In the genomic region with DNA sequence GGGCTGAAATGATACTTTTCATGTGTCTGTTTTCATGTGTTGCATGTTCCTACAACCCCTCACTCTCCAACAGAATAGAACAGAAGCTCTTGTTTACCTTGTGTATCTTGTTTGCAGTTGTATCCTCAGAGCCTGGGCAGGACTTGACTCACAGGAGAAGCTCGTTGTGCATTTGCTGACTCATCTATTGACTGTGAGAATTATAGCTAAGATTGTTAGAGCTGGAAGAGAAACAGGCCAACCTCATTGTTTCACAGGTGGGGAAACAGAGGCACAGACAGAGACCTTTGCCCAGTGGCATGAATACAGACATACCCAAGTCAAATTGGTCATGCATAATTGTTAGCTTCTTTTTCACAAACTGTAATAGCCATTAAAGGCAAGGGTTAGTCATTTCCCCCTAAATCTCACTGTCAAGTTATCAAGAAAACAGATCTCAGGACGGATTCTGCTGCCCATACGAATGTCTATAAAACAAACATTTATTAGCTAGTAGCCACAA, we compare ENCODE assay signal across 10 cellular contexts. TPM values are rescaled to one million over a fixed set of nuclear protein-coding genes. Genes with fewer than 3 reads are reported as not detected.
DNase-seq lines count a peak whose midpoint lies in the region; ATAC-seq and TF ChIP-seq lines count a peak whose summit lies in the region.
"Had no signal": no experiment of that assay in that cellular context is flagged by ENCODE, and none has a peak within 500 bp of the region (broad histone marks: within the 10 kb centered on the region; RNA-seq: fewer than 3 reads in every experiment).

No MANE protein-coding gene starts in this region.

- H3K27ac ChIP-seq in dorsolateral prefrontal cortex, result no peak overlapping the region
- H3K27ac ChIP-seq: upper lobe of right lung had no signal

- H4K20me1 ChIP-seq in Loucy (ENCODE audit: insufficient read depth, low read length, poor library complexity, severe bottlenecking), result no peaks in the 10 kb centered on the region

- H3K36me3 ChIP-seq in Loucy (ENCODE audit: insufficient read depth, low read length) (no peaks in the 10 kb centered on the region), mucosa of descending colon (ENCODE audit: low read depth) (no peaks in the 10 kb centered on the region)
- H3K36me3 ChIP-seq: upper lobe of right lung had no signal

- TF ChIP-seq CTCF in Loucy (conservative IDR thresholded peaks at IDR 0.05; ENCODE audit: low read length) (no peak), choroid plexus epithelial cell (conservative IDR thresholded peaks at IDR 0.05; ENCODE audit: low read depth, low read length) (no peak), mucosa of descending colon (IDR thresholded peaks at IDR 0.05) (no peak), dorsolateral prefrontal cortex (IDR thresholded peaks at IDR 0.05 in 54 of 56, conservative IDR thresholded peaks at IDR 0.05 in 2 of 56; ENCODE audit: low read depth in 1 of 56, partially characterized antibody in 56 of 56) (no peak)

- H3K27me3 ChIP-seq in Loucy (ENCODE audit: insufficient read depth, low read length, poor library complexity, severe bottlenecking) (no peaks in the 10 kb centered on the region), dorsolateral prefrontal cortex (no peaks in the 10 kb centered on the region)
- H3K27me3 ChIP-seq: upper lobe of right lung had no signal

- DNase-seq in AG08396 (ENCODE audit: low spot score) (peak; percentile 68), choroid plexus epithelial cell (ENCODE audit: low read depth) (peak; percentile 92), mucosa of descending colon (peak in 1 of 3 donors; percentile 49), NCI-H2029 treated with DMSO at 0.1 percent for 48 hours (lab: John Stamatoyannopoulos, UW) (no peak), T-helper 9 cell (no peak), dorsolateral prefrontal cortex (no peak)
- DNase-seq: CD8-positive, alpha-beta memory T cell had no signal

- ATAC-seq in mucosa of descending colon (peak; percentile 35), HG02588 (IDR thresholded peaks at IDR 0.05; ENCODE audit: unreplicated experiment) (no peak)
- ATAC-seq: upper lobe of right lung had no signal

- H3K4me3 ChIP-seq in Loucy (ENCODE audit: low read length, poor library complexity, severe bottlenecking) (no peak overlapping the region), choroid plexus epithelial cell (ENCODE audit: low read depth, low read length) (no peak overlapping the region), mucosa of descending colon (no peak overlapping the region), dorsolateral prefrontal cortex (no peak overlapping the region)
- H3K4me3 ChIP-seq: upper lobe of right lung had no signal

- H3F3A ChIP-seq in Loucy (ENCODE audit: low read depth), result no peaks in the 10 kb centered on the region

- H3K4me1 ChIP-seq in Loucy (ENCODE audit: insufficient read depth, low read length, poor library complexity, severe bottlenecking), result peaks cover 17% of the 10 kb centered on the region
- H3K4me1 ChIP-seq in mucosa of descending colon (ENCODE audit: low read depth), result peaks cover 36% of the 10 kb centered on the region

- peak overlapping the region; percentile 16 for H3K4me2 ChIP-seq in Loucy (ENCODE audit: low read depth, low read length, poor library complexity, severe bottlenecking)

- no peaks in the 10 kb centered on the region for H3K79me2 ChIP-seq in Loucy (ENCODE audit: insufficient read depth, low read length)

- H3K9me2 ChIP-seq in Loucy (replicated peaks; ENCODE audit: low read depth, low read length), result no peaks in the 10 kb centered on the region

- no peaks in the 10 kb centered on the region for H3K9me3 ChIP-seq in Loucy (ENCODE audit: insufficient read depth, low read depth, low read length)
- no peaks in the 10 kb centered on the region for H3K9me3 ChIP-seq in mucosa of descending colon
- H3K9me3 ChIP-seq: upper lobe of right lung had no signal

- no peak overlapping the region for H3K9ac ChIP-seq in Loucy (ENCODE audit: low read depth, low read length, poor library complexity, severe bottlenecking)

- intact Hi-C loops in mucosa of descending colon (cut with DNase I, micrococcal nuclease) (no loop called here), dorsolateral prefrontal cortex (cut with DNase I) (no loop called here)

- no peak overlapping the region for H2AFZ ChIP-seq in Loucy (ENCODE audit: low read length)

RNA-seq across cellular contexts. Expression of a gene that starts 4.6 kb away (rescaled TPM):
- total RNA-seq in mucosa of descending colon (100 to 1,000 TPM; 118 to 183 (median 139) TPM), dorsolateral prefrontal cortex (100 to 1,000 TPM in 10 of 120 experiments, 10 to 100 TPM in 109, 1 to 10 TPM in 1; 8.7 to 188 (median 44.2) TPM)

RNA-seq across cellular contexts. Expression of a gene that starts 30.0 kb away (rescaled TPM):
- total RNA-seq in mucosa of descending colon (100 to 1,000 TPM in 1 of 3 donors, 1 to 10 TPM in 2; 6.3 to 204 (median 9.5) TPM), dorsolateral prefrontal cortex (1 to 10 TPM in 27 of 120 experiments, under 1 TPM in 86, not detected in 7; 0.20 to 2.4 (median 0.75) TPM)
- total RNA-seq: CD8-positive, alpha-beta memory T cell had no signal

Comparison
In these comparisons a context has a peak if more than half of its experiments do, and no peak if none do; other contexts are left out.
1. DNase-seq: peak in AG08396 (single experiment) and choroid plexus epithelial cell (single experiment); none in NCI-H2029 treated with DMSO at 0.1 percent for 48 hours (single experiment), T-helper 9 cell (single experiment) and dorsolateral prefrontal cortex (0 of 10).